ENCODE assay signal across 11 cellular contexts in the genomic region with DNA sequence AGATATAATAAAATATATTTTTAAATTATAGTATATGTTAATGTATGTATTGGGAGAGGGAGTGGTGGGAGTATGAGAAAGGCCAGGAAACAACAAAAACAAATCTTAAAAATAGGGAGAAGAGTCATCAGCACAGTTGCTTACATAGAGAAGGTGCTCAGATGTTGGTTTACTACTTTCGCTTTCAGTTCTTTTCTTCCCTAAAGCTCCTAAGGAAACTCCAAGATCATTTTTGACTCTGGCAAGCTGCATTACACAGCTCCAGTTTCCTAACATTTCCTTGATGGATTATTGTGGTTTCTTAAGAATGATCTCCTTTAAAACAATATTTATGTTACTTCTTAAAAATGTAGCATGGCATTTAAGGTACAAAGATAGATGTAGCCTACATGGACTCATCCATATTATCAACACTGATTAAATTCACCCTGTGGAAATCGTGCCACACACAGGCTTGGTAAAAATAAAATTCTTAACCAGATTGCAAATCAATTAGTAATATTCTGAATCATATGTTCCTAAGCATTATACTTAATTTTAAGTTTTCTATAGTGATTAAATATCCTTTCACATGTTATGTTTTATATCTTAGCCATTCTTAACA.
DNase-seq lines count a peak whose midpoint lies in the region; ATAC-seq and TF ChIP-seq lines count a peak whose summit lies in the region.
"Had no signal": no experiment of that assay in that cellular context is flagged by ENCODE, and none has a peak within 500 bp of the region (broad histone marks: within the 10 kb centered on the region; RNA-seq: fewer than 3 reads in every experiment).

No MANE protein-coding gene starts in this region.

- H4K91ac ChIP-seq in IMR-90 (ENCODE audit: insufficient read depth, low read depth, low read length): no peak overlapping the region

- POLR2A ChIA-PET in IMR-90 (lab: Charles Lee; ENCODE audit: unreplicated experiment): no interaction called here

- no peaks in the 10 kb centered on the region for H4K20me1 ChIP-seq in IMR-90 (ENCODE audit: insufficient read depth, low read length)
- no peaks in the 10 kb centered on the region for H4K20me1 ChIP-seq in mammary epithelial cell (ENCODE audit: insufficient read depth, low read length)

- H3K79me2 ChIP-seq in mammary epithelial cell (ENCODE audit: insufficient read depth, low read length): no peaks in the 10 kb centered on the region

- H2BK15ac ChIP-seq in IMR-90 (ENCODE audit: low read depth, low read length): no peak overlapping the region

- DNase-seq in AML-193 (lab: John Stamatoyannopoulos, UW): peak; percentile 21 to 25
- peak; percentile 58 for DNase-seq in IMR-90
- DNase-seq in mammary epithelial cell: no peak
- DNase-seq in NCI-H2196 treated with DMSO at 0.1 percent for 48 hours (lab: John Stamatoyannopoulos, UW; ENCODE audit: unreplicated experiment): no peak
- no peak for DNase-seq in stimulated activated CD4-positive, alpha-beta T cell treated with anti-CD3 and anti-CD28 coated beads, Interleukin-4, amount 100 ng/mL, for 24 hours
- DNase-seq: WERI-Rb-1 had no signal

- no peak for TF ChIP-seq CTCF in IMR-90 (conservative IDR thresholded peaks at IDR 0.05; ENCODE audit: low read depth, low read length)
- no peak for TF ChIP-seq CTCF in mammary epithelial cell (conservative IDR thresholded peaks at IDR 0.05 in 1 of 2, IDR thresholded peaks at IDR 0.05 in 1 of 2; ENCODE audit: extremely low read depth in 1 of 2, insufficient read depth in 1 of 2, low read depth in 1 of 2, low read length in 2 of 2)

- TF ChIP-seq POLR2A in IMR-90 (IDR thresholded peaks at IDR 0.05; ENCODE audit: low read depth, low read length): no peak

- intact Hi-C loops in IMR-90 (cut with micrococcal nuclease) (no loop called here), mammary epithelial cell (cut with micrococcal nuclease) (no loop called here)

- BruUV-seq in IMR-90 (replicated peaks; lab: Mats Ljungman, UMichigan) (no TSS peak), mammary epithelial cell (replicated peaks; lab: Mats Ljungman, UMichigan) (no TSS peak)

- H3K4me1 ChIP-seq in IMR-90 (ENCODE audit: control insufficient read depth, insufficient read depth, low read length): no peaks in the 10 kb centered on the region
- no peaks in the 10 kb centered on the region for H3K4me1 ChIP-seq in mammary epithelial cell (ENCODE audit: insufficient read depth, low read length)
- H3K4me1 ChIP-seq in muscle layer of duodenum (ENCODE audit: control insufficient read depth in 1 of 2, insufficient read depth in 2 of 2, low read length in 2 of 2): peaks cover 0 to 6% of the 10 kb centered on the region in 2 donors

- H3K27ac ChIP-seq in IMR-90 (ENCODE audit: insufficient read depth, low read length) (no peak overlapping the region), mammary epithelial cell (ENCODE audit: insufficient read depth, low read depth, low read length) (no peak overlapping the region), muscle layer of duodenum (ENCODE audit: low read length) (peak overlapping the region; percentile 32)
- H3K27ac ChIP-seq: epithelial cell of prostate, WERI-Rb-1 had no signal

- H2AFZ ChIP-seq in IMR-90 (replicated peaks; ENCODE audit: low read length, poor library complexity): no peak overlapping the region
- no peak overlapping the region for H2AFZ ChIP-seq in mammary epithelial cell (ENCODE audit: low read depth, low read length)

- H3K4me3 ChIP-seq in IMR-90 (ENCODE audit: insufficient read depth, low read depth, low read length) (peak overlapping the region; percentile 19; the same call in 1 of the 2 replicates), mammary epithelial cell (replicated peaks in 1 of 3; ENCODE audit: insufficient read depth in 1 of 3, low read depth in 2 of 3, low read length in 3 of 3) (no peak overlapping the region), muscle layer of duodenum (ENCODE audit: low read depth in 1 of 2, low read length in 2 of 2) (peak overlapping the region in 1 of 2 donors; percentile 43)

- TF ChIP-seq RAD21 in IMR-90 (IDR thresholded peaks at IDR 0.05; ENCODE audit: low read length): no peak

- H3K4me2 ChIP-seq in IMR-90 (ENCODE audit: low read depth, low read length) (peak overlapping the region; percentile 68), mammary epithelial cell (ENCODE audit: insufficient read depth, low read depth, low read length) (peak overlapping the region; percentile 50)

- H3K14ac ChIP-seq in IMR-90 (replicated peaks; ENCODE audit: low read depth, low read length): no peak overlapping the region

- no peak overlapping the region for H3K23ac ChIP-seq in IMR-90 (ENCODE audit: low read depth, low read length)

- dilution Hi-C loops in IMR-90 (cut with HindIII; ENCODE audit: low sequenced_read_pairs, unreplicated experiment) (no loop called here), mammary epithelial cell (cut with HindIII; ENCODE audit: low sequenced_read_pairs) (no loop called here)

- no peak overlapping the region for H2AK9ac ChIP-seq in IMR-90 (replicated peaks; ENCODE audit: low read depth, low read length, poor library complexity)

- no peak overlapping the region for H3K4ac ChIP-seq in IMR-90 (ENCODE audit: low read depth, low read length)

- WGBS in IMR-90 (ENCODE audit: extremely low coverage in 2 of 2, insufficient read length in 1 of 2), 2 experiments: no CpG with 5 or more reads among the region's 2 CpGs
- WGBS in mammary epithelial cell (ENCODE audit: low coverage, missing lambda C conversion rate): 30% methylated on average over 2 of the region's 2 CpGs

- H3K9ac ChIP-seq in IMR-90 (ENCODE audit: low read depth, low read length) (no peak overlapping the region; the same call in 1 of the 2 replicates), mammary epithelial cell (ENCODE audit: insufficient read depth, low read length) (no peak overlapping the region)

- H4K8ac ChIP-seq in IMR-90 (ENCODE audit: low read depth in 2 of 2, low read length in 2 of 2): no peak overlapping the region

- in situ Hi-C loops in IMR-90 (cut with MboI; ENCODE audit: low sequenced_read_pairs): no loop called here
- in situ Hi-C loops in mammary epithelial cell (cut with MboI; ENCODE audit: low sequenced_read_pairs in 2 of 2): no loop called here

- no peaks in the 10 kb centered on the region for H3K79me1 ChIP-seq in IMR-90 (ENCODE audit: low read depth in 1 of 2, low read length in 2 of 2)

- H2BK5ac ChIP-seq in IMR-90 (ENCODE audit: low read depth, low read length, poor library complexity, severe bottlenecking): no peak overlapping the region

- no peak overlapping the region for H4K5ac ChIP-seq in IMR-90 (ENCODE audit: low read depth, low read length)

- H3K56ac ChIP-seq in IMR-90 (ENCODE audit: extremely low read depth, insufficient read depth, low read length): no peak overlapping the region

- H2BK20ac ChIP-seq in IMR-90 (ENCODE audit: low read depth, low read length): no peak overlapping the region

- H3K27me3 ChIP-seq in IMR-90 (ENCODE audit: control insufficient read depth, insufficient read depth, low read length) (no peaks in the 10 kb centered on the region), mammary epithelial cell (ENCODE audit: insufficient read depth, low read length) (no peaks in the 10 kb centered on the region), muscle layer of duodenum (ENCODE audit: low read depth, low read length) (no peaks in the 10 kb centered on the region)

- no peak overlapping the region for H2AK5ac ChIP-seq in IMR-90 (ENCODE audit: low read depth, low read length)

- H3K18ac ChIP-seq in IMR-90 (ENCODE audit: low read depth, low read length): no peak overlapping the region

- no peaks in the 10 kb centered on the region for H3K36me3 ChIP-seq in IMR-90 (ENCODE audit: control insufficient read depth, insufficient read depth, low read length)
- H3K36me3 ChIP-seq in mammary epithelial cell (ENCODE audit: insufficient read depth, low read length): no peaks in the 10 kb centered on the region
- no peaks in the 10 kb centered on the region for H3K36me3 ChIP-seq in muscle layer of duodenum (ENCODE audit: control insufficient read depth in 1 of 2, insufficient read depth in 2 of 2, low read length in 2 of 2)
- H3K36me3 ChIP-seq: WERI-Rb-1 had no signal

- H3K9me3 ChIP-seq in IMR-90 (ENCODE audit: control insufficient read depth, insufficient read depth, low read length) (no peaks in the 10 kb centered on the region), mammary epithelial cell (replicated peaks; ENCODE audit: insufficient read depth, low read length) (no peaks in the 10 kb centered on the region), muscle layer of duodenum (ENCODE audit: control insufficient read depth in 1 of 2, low read length in 2 of 2) (peaks cover 0 to 5% of the 10 kb centered on the region in 2 donors)

- CTCF ChIA-PET in IMR-90 (lab: Yijun Ruan, JAX) (no interaction called here), mammary epithelial cell (lab: Charles Lee; ENCODE audit: low non-redundant PET) (no interaction called here)

- no peak overlapping the region for H2BK120ac ChIP-seq in IMR-90 (ENCODE audit: low read depth, low read length)

- ATAC-seq in IMR-90 (ENCODE audit: low read depth) (peak; percentile 86), GM18858 (IDR thresholded peaks at IDR 0.05; ENCODE audit: unreplicated experiment) (no peak), HG02885 (IDR thresholded peaks at IDR 0.05; ENCODE audit: poor library complexity, unreplicated experiment) (no peak)
- ATAC-seq: activated naive CD4-positive, alpha-beta T cell treated with anti-CD3 and anti-CD28 coated beads, Interleukin-2, amount 50 U/mL, for 72 hours had no signal

- H3K9me1 ChIP-seq in IMR-90 (ENCODE audit: insufficient read depth, low read length): no peaks in the 10 kb centered on the region; the same call in 1 of the 2 replicates

TF ChIP-seq in IMR-90, 13 proteins besides CTCF, POLR2A, EP300 and RAD21 (continues in another document):
- TF ChIP-seq CHD1 (IDR thresholded peaks at IDR 0.05; ENCODE audit: low read depth, low read length) (no peak), MAZ (IDR thresholded peaks at IDR 0.05; ENCODE audit: borderline replicate concordance, low read depth, low read length) (no peak), RFX5 (IDR thresholded peaks at IDR 0.05; ENCODE audit: low read depth, low read length) (no peak), SMC3 (IDR thresholded peaks at IDR 0.05; ENCODE audit: low read depth, low read length) (no peak), MXI1 (IDR thresholded peaks at IDR 0.05; ENCODE audit: borderline replicate concordance, low read depth, low read length) (no peak), FOS (IDR thresholded peaks at IDR 0.05; ENCODE audit: low read depth, low read length) (no peak), CEBPB (IDR thresholded peaks at IDR 0.05; ENCODE audit: low read depth, low read length) (no peak), NFE2L2 (IDR thresholded peaks at IDR 0.05; ENCODE audit: low read depth, low read length) (no peak)
- TF ChIP-seq, protein P1, sequence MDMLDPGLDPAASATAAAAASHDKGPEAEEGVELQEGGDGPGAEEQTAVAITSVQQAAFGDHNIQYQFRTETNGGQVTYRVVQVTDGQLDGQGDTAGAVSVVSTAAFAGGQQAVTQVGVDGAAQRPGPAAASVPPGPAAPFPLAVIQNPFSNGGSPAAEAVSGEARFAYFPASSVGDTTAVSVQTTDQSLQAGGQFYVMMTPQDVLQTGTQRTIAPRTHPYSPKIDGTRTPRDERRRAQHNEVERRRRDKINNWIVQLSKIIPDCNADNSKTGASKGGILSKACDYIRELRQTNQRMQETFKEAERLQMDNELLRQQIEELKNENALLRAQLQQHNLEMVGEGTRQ (IDR thresholded peaks at IDR 0.05; ENCODE audit: low read depth, low read length): no peak

Comparison
In these comparisons a context has a peak if more than half of its experiments do, and no peak if none do; other contexts are left out.
1. DNase-seq: peak in AML-193 (2 of 2) and IMR-90 (single experiment); none in mammary epithelial cell (single experiment), NCI-H2196 treated with DMSO at 0.1 percent for 48 hours (single experiment) and stimulated activated CD4-positive, alpha-beta T cell treated with anti-CD3 and anti-CD28 coated beads, Interleukin-4, amount 100 ng/mL, for 24 hours (single experiment).